Comparison of ENCODE assay signal across 18 cellular contexts in genomic region chr9:73979894-73980264, GRCh38.
"Had no signal": no experiment of that assay in that cellular context is flagged by ENCODE, and none has a peak within 500 bp of the region (broad histone marks: within the 10 kb centered on the region; RNA-seq: fewer than 3 reads in every experiment).

No MANE protein-coding gene starts in this region.

- H3K27me3 Mint-ChIP-seq: activated CD4-positive, alpha-beta T cell treated with anti-CD3 and anti-CD28 coated beads, Interleukin-2, amount 10 ng/mL, durations not matched to agents 24 days and 14 days; stimulated activated naive CD8-positive, alpha-beta T cell treated with anti-CD3 and anti-CD28 coated beads, Interleukin-15, amount 100 ng/mL, for 72 hours had no signal

- H3K9me3 Mint-ChIP-seq: activated CD4-positive, alpha-beta T cell treated with anti-CD3 and anti-CD28 coated beads, Interleukin-2, amount 10 ng/mL, durations not matched to agents 24 days and 14 days; natural killer cell had no signal

- DNase-seq: activated CD4-positive, alpha-beta T cell treated with anti-CD3 and anti-CD28 coated beads, Interleukin-2, amount 10 ng/mL, durations not matched to agents 24 days and 14 days; activated CD8-positive, alpha-beta memory T cell treated with anti-CD3 and anti-CD28 coated beads, Interleukin-2, amount 50 U/mL, for 48 hours; activated effector memory CD4-positive, alpha-beta T cell treated with Interleukin-2 at 50 U/mL for 16 hours; activated naive CD4-positive, alpha-beta T cell treated with anti-CD3 and anti-CD28 coated beads, Interleukin-2, amount 50 U/mL, for 16 hours; activated T-cell treated with anti-CD3 and anti-CD28 coated beads, Interleukin-2, amount 50 U/mL, for 48 hours; adrenal gland; effector CD4-positive, alpha-beta T cell; gastrocnemius medialis; head of caudate nucleus; lower lobe of right lung; natural killer cell; right lobe of liver; small intestine; stimulated activated CD4-positive, alpha-beta T cell treated with anti-CD3 and anti-CD28 coated beads, Interleukin-15, amount 100 ng/mL, for 24 hours; stimulated activated CD4-positive, alpha-beta T cell treated with anti-CD3 and anti-CD28 coated beads, Interleukin-2, amount 100 ng/mL, for 48 hours; stimulated activated naive CD8-positive, alpha-beta T cell treated with anti-CD3 and anti-CD28 coated beads, Interleukin-15, amount 100 ng/mL, for 72 hours; trophoblast cell had no signal

- H3K4me3 Mint-ChIP-seq: activated CD4-positive, alpha-beta T cell treated with anti-CD3 and anti-CD28 coated beads, Interleukin-2, amount 10 ng/mL, durations not matched to agents 24 days and 14 days; natural killer cell; stimulated activated naive CD8-positive, alpha-beta T cell treated with anti-CD3 and anti-CD28 coated beads, Interleukin-15, amount 100 ng/mL, for 72 hours had no signal

- H3K27ac Mint-ChIP-seq: activated CD4-positive, alpha-beta T cell treated with anti-CD3 and anti-CD28 coated beads, Interleukin-2, amount 10 ng/mL, durations not matched to agents 24 days and 14 days; natural killer cell; stimulated activated naive CD8-positive, alpha-beta T cell treated with anti-CD3 and anti-CD28 coated beads, Interleukin-15, amount 100 ng/mL, for 72 hours had no signal

- H3K36me3 Mint-ChIP-seq: natural killer cell had no signal

- ATAC-seq: esophagus mucosa; gastrocnemius medialis; lower lobe of right lung; natural killer cell; right lobe of liver; stimulated activated naive CD8-positive, alpha-beta T cell treated with anti-CD3 and anti-CD28 coated beads, Interleukin-15, amount 100 ng/mL, for 72 hours had no signal

- H3K4me1 Mint-ChIP-seq: activated CD4-positive, alpha-beta T cell treated with anti-CD3 and anti-CD28 coated beads, Interleukin-2, amount 10 ng/mL, durations not matched to agents 24 days and 14 days; natural killer cell; stimulated activated naive CD8-positive, alpha-beta T cell treated with anti-CD3 and anti-CD28 coated beads, Interleukin-15, amount 100 ng/mL, for 72 hours had no signal
